In genomic region chr19:54882758-54883157, GRCh38 we compare ENCODE assay signal across 11 cellular contexts. TPM values are rescaled to one million over a fixed set of nuclear protein-coding genes. Genes with fewer than 3 reads are reported as not detected.
DNase-seq lines count a peak whose midpoint lies in the region; ATAC-seq and TF ChIP-seq lines count a peak whose summit lies in the region.
"Had no signal": no experiment of that assay in that cellular context is flagged by ENCODE, and none has a peak within 500 bp of the region (broad histone marks: within the 10 kb centered on the region; RNA-seq: fewer than 3 reads in every experiment).

No MANE protein-coding gene starts in this region.

- H4K20me1 ChIP-seq in DOHH2 (ENCODE audit: control insufficient read depth, insufficient read depth, low read depth, low read length) (no peaks in the 10 kb centered on the region), PC-3 (ENCODE audit: low read length) (no peaks in the 10 kb centered on the region)

- H3K27me3 ChIP-seq in DOHH2 (ENCODE audit: control insufficient read depth, low read length) = no peaks in the 10 kb centered on the region
- peaks cover 35% of the 10 kb centered on the region for H3K27me3 ChIP-seq in PC-3 (ENCODE audit: low read length)

- no peaks in the 10 kb centered on the region for H3K4me1 ChIP-seq in DOHH2 (ENCODE audit: control insufficient read depth, low read length)
- no peaks in the 10 kb centered on the region for H3K4me1 ChIP-seq in PC-3 (ENCODE audit: insufficient read depth, low read length)
- H3K4me1 ChIP-seq: esophagus squamous epithelium had no signal

- H3K4me2 ChIP-seq in DOHH2 (ENCODE audit: low read length) (no peak overlapping the region), PC-3 (ENCODE audit: low read length) (peak overlapping the region; percentile 60)

- DNase-seq in GM20000 (ENCODE audit: low spot score) = peak; percentile 54
- peak; percentile 40 for DNase-seq in PC-3
- DNase-seq in germinal center (ENCODE audit: low spot score) = peak; percentile 10
- DNase-seq in activated gamma-delta T cell (lab: John Stamatoyannopoulos, UW) = no peak
- no peak for DNase-seq in SHP77 (lab: John Stamatoyannopoulos, UW)
- DNase-seq in activated effector memory CD4-positive, alpha-beta T cell treated with anti-CD3 and anti-CD28 coated beads, Interleukin-2, amount 50 U/mL, for 16 hours = no peak
- no peak for DNase-seq in COR-L47 (lab: John Stamatoyannopoulos, UW)
- DNase-seq: activated CD8-positive, alpha-beta memory T cell treated with anti-CD3 and anti-CD28 coated beads, Interleukin-2, amount 50 U/mL, for 48 hours; esophagus squamous epithelium had no signal

- H3K9me2 ChIP-seq in DOHH2 (replicated peaks; ENCODE audit: control insufficient read depth, low read length) (no peaks in the 10 kb centered on the region), PC-3 (replicated peaks; ENCODE audit: low read length) (no peaks in the 10 kb centered on the region)

- intact Hi-C loops in PC-3 (cut with micrococcal nuclease) = no loop called here

- ATAC-seq in PC-3 = peak; percentile 68

- no TSS peak for BruUV-seq in PC-3 (replicated peaks; lab: Mats Ljungman, UMichigan)

- H3K79me2 ChIP-seq in DOHH2 (ENCODE audit: control insufficient read depth, low read length) (no peaks in the 10 kb centered on the region), PC-3 (ENCODE audit: low read length) (no peaks in the 10 kb centered on the region)

- H3F3A ChIP-seq in DOHH2 (ENCODE audit: control insufficient read depth, insufficient read depth) (no peaks in the 10 kb centered on the region), PC-3 (ENCODE audit: low read length, unreplicated experiment) (no peaks in the 10 kb centered on the region)

- POLR2A ChIA-PET in PC-3 (lab: Charles Lee; ENCODE audit: unreplicated experiment) = no interaction called here

- H3K4me3 ChIP-seq in DOHH2 (ENCODE audit: low read length) (no peak overlapping the region), PC-3 (ENCODE audit: low read length) (no peak overlapping the region; the same call in 1 of the 2 replicates)
- H3K4me3 ChIP-seq: esophagus squamous epithelium had no signal

- TF ChIP-seq CTCF in DOHH2 (IDR thresholded peaks at IDR 0.05; ENCODE audit: low read depth, low read length, poor library complexity, severe bottlenecking) (peak; percentile 26), GM20000 (IDR thresholded peaks at IDR 0.05; ENCODE audit: extremely low read depth, missing control alignments) (no peak), PC-3 (conservative IDR thresholded peaks at IDR 0.05; ENCODE audit: low read depth, low read length) (peak; percentile 50; the same call in 1 of the 2 replicates)

- CTCF ChIA-PET in PC-3 (lab: Charles Lee) = no interaction called here

- peak overlapping the region; percentile 36; the same call in 1 of the 2 replicates for H2AFZ ChIP-seq in PC-3 (ENCODE audit: low read length)

- H3K27ac ChIP-seq in DOHH2 (ENCODE audit: low read depth, low read length) (no peak overlapping the region), PC-3 (ENCODE audit: low read length) (no peak overlapping the region)
- H3K27ac ChIP-seq: esophagus squamous epithelium had no signal

- H3K9ac ChIP-seq in PC-3 (ENCODE audit: low read length) = no peak overlapping the region

- H3K9me3 ChIP-seq in DOHH2 (ENCODE audit: control insufficient read depth, insufficient read depth, low read length) (no peaks in the 10 kb centered on the region), PC-3 (ENCODE audit: low read length) (no peaks in the 10 kb centered on the region)
- H3K9me3 ChIP-seq: esophagus squamous epithelium had no signal

- no peaks in the 10 kb centered on the region for H3K36me3 ChIP-seq in DOHH2 (ENCODE audit: control insufficient read depth, low read length)
- no peaks in the 10 kb centered on the region for H3K36me3 ChIP-seq in PC-3 (ENCODE audit: low read depth, low read length)
- H3K36me3 ChIP-seq: esophagus squamous epithelium had no signal

RNA-seq across cellular contexts. Expression of gene FCAR, which starts 8.7 kb away (rescaled TPM):
- total RNA-seq in PC-3 (2014; rRNA removed) = not detected in 2 replicates
- total RNA-seq: neural crest cell had no signal

RNA-seq across cellular contexts. Expression of gene NCR1, which starts 23.2 kb away (rescaled TPM):
- not detected in 2 replicates for total RNA-seq in PC-3 (2014; rRNA removed)
- total RNA-seq: esophagus squamous epithelium, neural crest cell had no signal

RNA-seq across cellular contexts. Expression of gene KIR3DL2, which starts 32.5 kb away (rescaled TPM):
- total RNA-seq in PC-3 (2014; rRNA removed) = not detected in 2 replicates
- total RNA-seq: esophagus squamous epithelium, neural crest cell had no signal

RNA-seq across cellular contexts. Expression of gene KIR2DS4, which starts 50.3 kb away (rescaled TPM):
- total RNA-seq in PC-3 (2014; rRNA removed) = not detected in 2 replicates
- total RNA-seq: esophagus squamous epithelium, neural crest cell had no signal

Comparison
In these comparisons a context has a peak if more than half of its experiments do, and no peak if none do; other contexts are left out.
1. DNase-seq: peak in GM20000 (single experiment), PC-3 (single experiment) and germinal center (single experiment); none in activated gamma-delta T cell (single experiment), SHP77 (0 of 2), activated effector memory CD4-positive, alpha-beta T cell treated with anti-CD3 and anti-CD28 coated beads, Interleukin-2, amount 50 U/mL, for 16 hours (single experiment) and COR-L47 (single experiment).